Comparison of ENCODE assay signal across 11 cellular contexts in genomic region chr4:10093273-10093621, GRCh38. TPM values are rescaled to one million over a fixed set of nuclear protein-coding genes. Genes with fewer than 3 reads are reported as not detected.
A peak's percentile ranks its signal among the peaks of the same experiment; 100 is the strongest.
DNase-seq lines count a peak whose midpoint lies in the region; ATAC-seq and TF ChIP-seq lines count a peak whose summit lies in the region.
"Had no signal": no experiment of that assay in that cellular context is flagged by ENCODE, and none has a peak within 500 bp of the region (broad histone marks: within the 10 kb centered on the region; RNA-seq: fewer than 3 reads in every experiment).

No MANE protein-coding gene starts in this region.

- peaks cover 78% of the 10 kb centered on the region for H3K36me3 Mint-ChIP-seq in activated CD4-positive, alpha-beta T cell treated with anti-CD3 and anti-CD28 coated beads, Interleukin-2, amount 10 ng/mL, durations not matched to agents 7 days and 5 days (ENCODE audit: low read depth)
- peaks cover 26% of the 10 kb centered on the region for H3K36me3 Mint-ChIP-seq in chondrocyte (ENCODE audit: low read depth)
- H3K36me3 Mint-ChIP-seq in mesothelial cell of epicardium, result peaks cover 36% of the 10 kb centered on the region

- intact Hi-C loops in left colon (cut with DNase I, micrococcal nuclease), result no loop called here

- H3K27me3 Mint-ChIP-seq in activated CD4-positive, alpha-beta T cell treated with anti-CD3 and anti-CD28 coated beads, Interleukin-2, amount 10 ng/mL, durations not matched to agents 7 days and 5 days, result no peaks in the 10 kb centered on the region
- H3K27me3 Mint-ChIP-seq in chondrocyte (ENCODE audit: low read depth) (no peaks in the 10 kb centered on the region), mesothelial cell of epicardium (ENCODE audit: low read depth) (no peaks in the 10 kb centered on the region)

- POLR2A ChIA-PET in activated CD4-positive, alpha-beta T cell treated with anti-CD3 and anti-CD28 coated beads, Interleukin-2, amount 10 ng/mL, durations not matched to agents 7 days and 5 days (lab: Charles Lee), result no interaction called here

- peaks cover 84% of the 10 kb centered on the region for H3K36me3 ChIP-seq in thoracic aorta

- CTCF ChIA-PET in activated CD4-positive, alpha-beta T cell treated with anti-CD3 and anti-CD28 coated beads, Interleukin-2, amount 10 ng/mL, durations not matched to agents 7 days and 5 days (lab: Charles Lee), result interaction anchor here (1.0 kb wide), 1 partner anchor 10 kb away, joined by 5 read pairs; no protein-coding TSS in a partner anchor

- peak overlapping the region; percentile 26 for H3K4me3 ChIP-seq in thoracic aorta

- peaks cover 73% of the 10 kb centered on the region for H3K4me1 Mint-ChIP-seq in activated CD4-positive, alpha-beta T cell treated with anti-CD3 and anti-CD28 coated beads, Interleukin-2, amount 10 ng/mL, durations not matched to agents 7 days and 5 days
- peaks cover 73% of the 10 kb centered on the region for H3K4me1 Mint-ChIP-seq in chondrocyte (ENCODE audit: low read depth)
- H3K4me1 Mint-ChIP-seq in mesothelial cell of epicardium, result peaks cover 23% of the 10 kb centered on the region

- peak overlapping the region; percentile 81 to 85 for H3K27ac ChIP-seq in thoracic aorta
- H3K27ac ChIP-seq: epithelial cell of prostate had no signal

- H3K9me3 ChIP-seq in thoracic aorta, result no peaks in the 10 kb centered on the region

- ATAC-seq in thoracic aorta (ENCODE audit: insufficient number of reproducible peaks, low FRiP score, low read depth), result no peak
- ATAC-seq in left colon, result no peak

- H3K27me3 ChIP-seq in thoracic aorta (replicated peaks; ENCODE audit: insufficient read depth), result no peaks in the 10 kb centered on the region

- H3K9me3 Mint-ChIP-seq in activated CD4-positive, alpha-beta T cell treated with anti-CD3 and anti-CD28 coated beads, Interleukin-2, amount 10 ng/mL, durations not matched to agents 7 days and 5 days, result no peaks in the 10 kb centered on the region
- no peaks in the 10 kb centered on the region for H3K9me3 Mint-ChIP-seq in chondrocyte (ENCODE audit: low read depth)
- no peaks in the 10 kb centered on the region for H3K9me3 Mint-ChIP-seq in mesothelial cell of epicardium

- H3K4me3 Mint-ChIP-seq in activated CD4-positive, alpha-beta T cell treated with anti-CD3 and anti-CD28 coated beads, Interleukin-2, amount 10 ng/mL, durations not matched to agents 7 days and 5 days, result peak overlapping the region; percentile 55
- H3K4me3 Mint-ChIP-seq in chondrocyte (ENCODE audit: unreplicated experiment) (peak overlapping the region; percentile 48), mesothelial cell of epicardium (no peak overlapping the region)

- no peak for DNase-seq in activated CD4-positive, alpha-beta T cell treated with anti-CD3 and anti-CD28 coated beads, Interleukin-2, amount 10 ng/mL, durations not matched to agents 7 days and 5 days
- no peak for DNase-seq in activated CD4-positive, alpha-beta T cell treated with anti-CD3 and anti-CD28 coated beads, Interleukin-2, amount 50 U/mL, for 1 hour
- DNase-seq in chondrocyte (ENCODE audit: low spot score), result no peak
- DNase-seq in mesothelial cell of epicardium (ENCODE audit: low spot score in 2 of 2, unreplicated experiment in 2 of 2), result no peak
- no peak for DNase-seq in thoracic aorta (ENCODE audit: low spot score)
- no peak for DNase-seq in SW480 (ENCODE audit: low spot score)
- DNase-seq in amygdala (lab: John Stamatoyannopoulos, UW), result no peak
- no peak for DNase-seq in left colon
- DNase-seq: ACHN, NCI-H1436 had no signal

- peaks cover 60 to 93% of the 10 kb centered on the region in 2 donors for H3K4me1 ChIP-seq in thoracic aorta (ENCODE audit: control insufficient read depth in 1 of 2, low read depth in 2 of 2)

- TF ChIP-seq CTCF in chondrocyte (IDR thresholded peaks at IDR 0.05) (no peak), mesothelial cell of epicardium (IDR thresholded peaks at IDR 0.05; ENCODE audit: unreplicated experiment) (no peak), thoracic aorta (IDR thresholded peaks at IDR 0.05) (no peak)

- peak overlapping the region; percentile 90 for H3K27ac Mint-ChIP-seq in activated CD4-positive, alpha-beta T cell treated with anti-CD3 and anti-CD28 coated beads, Interleukin-2, amount 10 ng/mL, durations not matched to agents 7 days and 5 days
- H3K27ac Mint-ChIP-seq in chondrocyte (ENCODE audit: unreplicated experiment) (peak overlapping the region; percentile 96), mesothelial cell of epicardium (peak overlapping the region; percentile 87)

RNA-seq across cellular contexts. Expression of gene WDR1, which starts 23.4 kb away (rescaled TPM):
- 100 to 1,000 TPM; 452 to 454 TPM for total RNA-seq in activated CD4-positive, alpha-beta T cell treated with anti-CD3 and anti-CD28 coated beads, Interleukin-2, amount 10 ng/mL, durations not matched to agents 7 days and 5 days
- total RNA-seq in chondrocyte (312 to 483 TPM (median 462 TPM) in 3 replicates), mesothelial cell of epicardium (227 to 229 TPM (median 227 TPM) in 3 replicates), thoracic aorta (100 to 1,000 TPM; 263 to 408 TPM), left colon (100 to 1,000 TPM; 448 to 457 TPM)
